In the genomic region with DNA sequence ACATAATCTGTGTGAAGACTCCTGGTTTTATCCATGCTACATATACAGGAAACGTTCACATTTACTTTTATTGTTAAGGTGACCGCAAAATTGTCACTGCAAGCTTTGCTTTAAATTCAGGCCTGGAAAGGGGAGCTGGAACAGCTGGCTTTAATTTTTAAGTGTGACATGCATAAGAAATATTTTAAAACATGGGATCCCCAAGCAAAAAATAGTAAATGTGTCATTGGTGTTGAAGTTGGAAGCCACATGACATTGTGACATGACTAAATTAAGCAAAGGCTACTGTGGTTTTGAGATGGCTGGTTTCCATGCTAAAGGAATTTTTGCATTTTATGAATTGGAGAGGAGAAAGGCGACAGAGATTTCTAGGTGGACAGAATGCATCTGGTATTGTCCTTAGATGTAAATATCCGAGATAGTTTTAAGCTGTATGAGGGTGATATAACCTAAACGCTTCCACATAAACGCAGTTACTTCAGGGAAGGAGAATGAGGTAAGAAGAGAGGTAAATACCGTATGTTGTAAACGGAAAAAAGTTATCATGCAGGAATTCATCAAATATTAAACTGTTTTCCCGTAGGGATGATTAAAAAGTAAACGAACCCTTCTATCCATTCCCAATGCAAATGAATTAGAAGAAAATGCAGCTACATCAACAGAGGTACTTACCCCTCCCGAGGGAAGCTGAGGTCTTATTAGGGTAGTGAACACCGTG, we compare ENCODE assay signal across 8 cellular contexts. TPM values are rescaled to one million over a fixed set of nuclear protein-coding genes. Genes with fewer than 3 reads are reported as not detected.
DNase-seq lines count a peak whose midpoint lies in the region; TF ChIP-seq lines count a peak whose summit lies in the region.

No MANE protein-coding gene starts in this region.

- in situ Hi-C loops in G401 (cut with HindIII; ENCODE audit: low sequenced_read_pairs) (no loop called here), GM13976 (cut with MboI; ENCODE audit: low sequenced_read_pairs, unreplicated experiment) (no loop called here)

- H2AFZ ChIP-seq in OCI-LY3 (ENCODE audit: low read depth, low read length) = peak overlapping the region; percentile 56
- peak overlapping the region; percentile 96 for H2AFZ ChIP-seq in parathyroid adenoma

- H3K36me3 ChIP-seq in OCI-LY3 (replicated peaks; ENCODE audit: low read depth, low read length) = no peaks in the 10 kb centered on the region
- no peaks in the 10 kb centered on the region for H3K36me3 ChIP-seq in parathyroid adenoma (ENCODE audit: control insufficient read depth, insufficient read depth, low read length)

- H3K4me1 ChIP-seq in OCI-LY3 (ENCODE audit: low read length) (peaks cover 21% of the 10 kb centered on the region), parathyroid adenoma (no peaks in the 10 kb centered on the region)

- peaks cover 32% of the 10 kb centered on the region for H3K79me2 ChIP-seq in OCI-LY3 (ENCODE audit: low read length)
- peaks cover 10% of the 10 kb centered on the region for H3K79me2 ChIP-seq in parathyroid adenoma

- peaks cover 23% of the 10 kb centered on the region for H4K20me1 ChIP-seq in OCI-LY3 (ENCODE audit: insufficient read depth, low read length)

- H3K27ac ChIP-seq in OCI-LY3 (ENCODE audit: low read length) = peak overlapping the region; percentile 20
- H3K27ac ChIP-seq in parathyroid adenoma = peak overlapping the region; percentile 91

- peak overlapping the region; percentile 41 for H3K9ac ChIP-seq in OCI-LY3 (ENCODE audit: low read length)
- H3K9ac ChIP-seq in parathyroid adenoma = no peak overlapping the region

- peak overlapping the region; percentile 88 for H3K4me3 ChIP-seq in OCI-LY3 (ENCODE audit: low read length)
- H3K4me3 ChIP-seq in epithelial cell of esophagus (ENCODE audit: low read length) = peak overlapping the region; percentile 75
- H3K4me3 ChIP-seq in parathyroid adenoma (ENCODE audit: low read depth, low read length) = peak overlapping the region; percentile 86

- H3K4me2 ChIP-seq in OCI-LY3 (ENCODE audit: low read length) (peak overlapping the region; percentile 74), parathyroid adenoma (ENCODE audit: low read length) (peak overlapping the region; percentile 99)

- H3K9me3 ChIP-seq in OCI-LY3 (ENCODE audit: insufficient read depth, low read length) (no peaks in the 10 kb centered on the region), parathyroid adenoma (ENCODE audit: control insufficient read depth, low read length) (no peaks in the 10 kb centered on the region)

- no peaks in the 10 kb centered on the region for H3K27me3 ChIP-seq in OCI-LY3 (ENCODE audit: low read depth, low read length)
- no peaks in the 10 kb centered on the region for H3K27me3 ChIP-seq in parathyroid adenoma (ENCODE audit: control insufficient read depth, insufficient read depth, low read length)

- DNase-seq in G401 (ENCODE audit: low spot score) (peak; percentile 69), epithelial cell of esophagus (ENCODE audit: low read depth) (no peak), GM13976 (ENCODE audit: low spot score) (no peak), cerebellar nuclear complex (lab: John Stamatoyannopoulos, UW) (no peak), NCI-H446 (lab: John Stamatoyannopoulos, UW) (no peak)
- no peak for DNase-seq in activated CD8-positive, alpha-beta memory T cell treated with anti-CD3 and anti-CD28 coated beads, Interleukin-2, amount 50 U/mL, for 4 hours

- TF ChIP-seq CTCF in OCI-LY3 (IDR thresholded peaks at IDR 0.05; ENCODE audit: low read depth, low read length) (no peak), epithelial cell of esophagus (IDR thresholded peaks at IDR 0.05; ENCODE audit: insufficient read depth, low read depth, low read length, missing control alignments) (no peak), parathyroid adenoma (IDR thresholded peaks at IDR 0.05) (no peak), GM13976 (IDR thresholded peaks at IDR 0.05; ENCODE audit: borderline replicate concordance, control extremely low read depth, extremely low read depth, insufficient read depth, missing control alignments) (no peak)

RNA-seq across cellular contexts. Expression of a gene that starts 0.9 kb away (rescaled TPM):
- total RNA-seq in G401 (2014; rRNA removed; shearing (Covaris generic)) = 42.6 and 94.6 TPM in 2 replicates

RNA-seq across cellular contexts. Expression of a gene that starts 12.1 kb away (rescaled TPM):
- 3.8 and 9.4 TPM in 2 replicates for total RNA-seq in G401 (2014; rRNA removed; shearing (Covaris generic))

RNA-seq across cellular contexts. Expression of a gene that starts 42.3 kb away (rescaled TPM):
- total RNA-seq in G401 (2014; rRNA removed; shearing (Covaris generic)) = 24.6 and 27.0 TPM in 2 replicates
